ENCODE assay signal across 10 cellular contexts in genomic region chr1:29503441-29503840, GRCh38.
DNase-seq lines count a peak whose midpoint lies in the region; ATAC-seq and TF ChIP-seq lines count a peak whose summit lies in the region.
"Had no signal": no experiment of that assay in that cellular context is flagged by ENCODE, and none has a peak within 500 bp of the region (broad histone marks: within the 10 kb centered on the region; RNA-seq: fewer than 3 reads in every experiment).

No MANE protein-coding gene starts in this region.

- DNase-seq in NCI-H1105 (lab: John Stamatoyannopoulos, UW), result peak; percentile 93
- peak; percentile 93 for DNase-seq in NCI-H2171 (lab: John Stamatoyannopoulos, UW)
- no peak for DNase-seq in WTC11 (ENCODE audit: low spot score)
- DNase-seq in skeletal muscle cell (ENCODE audit: low read depth), result peak; percentile 10
- no peak for DNase-seq in activated effector memory CD4-positive, alpha-beta T cell treated with Interleukin-2 at 50 U/mL for 16 hours
- no peak for DNase-seq in mucosa of gallbladder (ENCODE audit: low spot score)
- DNase-seq in ACHN, result no peak
- DNase-seq: small intestine had no signal

- H3K9me3 Mint-ChIP-seq in WTC11, result no peaks in the 10 kb centered on the region

- CTCF ChIA-PET in WTC11 (lab: Charles Lee), result interaction anchor here (0.7 to 2.4 kb wide), 5 partner anchors 13 to 200 kb away, joined by 3 to 7 read pairs (median 3); no protein-coding TSS in a partner anchor

- no peak for TF ChIP-seq CTCF in WTC11 (IDR thresholded peaks at IDR 0.05)

- H3K36me3 Mint-ChIP-seq in WTC11, result no peaks in the 10 kb centered on the region

- POLR2A ChIA-PET in WTC11 (lab: Charles Lee), result no interaction called here

- no peak overlapping the region for H3K4me3 Mint-ChIP-seq in WTC11

- peaks cover 72% of the 10 kb centered on the region for H3K4me1 Mint-ChIP-seq in WTC11

- peak overlapping the region; percentile 95 for H3K27ac Mint-ChIP-seq in WTC11

- no peak overlapping the region for H3K4me3 ChIP-seq in skeletal muscle cell (ENCODE audit: low read depth, low read length)

- H3K27me3 Mint-ChIP-seq in WTC11 (ENCODE audit: low read depth), result peaks cover 5% of the 10 kb centered on the region; the same call in 1 of the 2 replicates

- ATAC-seq in WTC11 (peak; percentile 38), GM18505 (IDR thresholded peaks at IDR 0.05; ENCODE audit: unreplicated experiment) (no peak)
- ATAC-seq: activated CD4-positive, CD25-positive, alpha-beta regulatory T cell treated with anti-CD3 and anti-CD28 coated beads, Interleukin-2, amount 50 U/mL, for 24 hours had no signal

- TF ChIP-seq POLR2A in GM18505 (IDR thresholded peaks at IDR 0.05; ENCODE audit: borderline replicate concordance, extremely low read depth, insufficient read depth, insufficient read length), result no peak

- in situ Hi-C loops in ACHN (cut with HindIII; ENCODE audit: low pct_ligation_motif_present, low pct_unique_long_range_greater_than_20kb, low sequenced_read_pairs), result no loop called here

TF ChIP-seq in WTC11, 78 proteins besides CTCF, POLR2A, EP300 and RAD21:
- no peak for TF ChIP-seq SMAD3 (CRISPR knock-in tag; IDR thresholded peaks at IDR 0.05; ENCODE audit: borderline replicate concordance)
- no peak for TF ChIP-seq RORB (CRISPR knock-in tag; IDR thresholded peaks at IDR 0.05)
- TF ChIP-seq SOX15 (CRISPR knock-in tag; IDR thresholded peaks at IDR 0.05), result no peak
- no peak for TF ChIP-seq ZNF512 (CRISPR knock-in tag; IDR thresholded peaks at IDR 0.05; ENCODE audit: borderline replicate concordance)
- no peak for TF ChIP-seq MXD4 (CRISPR knock-in tag; IDR thresholded peaks at IDR 0.05; ENCODE audit: borderline replicate concordance)
- no peak for TF ChIP-seq TEAD4 (CRISPR knock-in tag; IDR thresholded peaks at IDR 0.05)
- TF ChIP-seq ZNF317 (CRISPR knock-in tag; IDR thresholded peaks at IDR 0.05; ENCODE audit: borderline replicate concordance, low read depth), result no peak
- no peak for TF ChIP-seq HMGXB4 (CRISPR knock-in tag; IDR thresholded peaks at IDR 0.05)
- no peak for TF ChIP-seq USF2 (CRISPR knock-in tag; IDR thresholded peaks at IDR 0.05)
- TF ChIP-seq NFYB (CRISPR knock-in tag; conservative IDR thresholded peaks at IDR 0.05; ENCODE audit: low read depth), result no peak
- TF ChIP-seq ATF3 (CRISPR knock-in tag; conservative IDR thresholded peaks at IDR 0.05), result no peak

Comparison
In these comparisons a context has a peak if more than half of its experiments do, and no peak if none do; other contexts are left out.
1. DNase-seq: peak in NCI-H1105 (single experiment), NCI-H2171 (single experiment) and skeletal muscle cell (single experiment); none in WTC11 (single experiment), activated effector memory CD4-positive, alpha-beta T cell treated with Interleukin-2 at 50 U/mL for 16 hours (single experiment), mucosa of gallbladder (single experiment) and ACHN (single experiment).